Comparison of ENCODE assay signal across 8 cellular contexts in the genomic region with DNA sequence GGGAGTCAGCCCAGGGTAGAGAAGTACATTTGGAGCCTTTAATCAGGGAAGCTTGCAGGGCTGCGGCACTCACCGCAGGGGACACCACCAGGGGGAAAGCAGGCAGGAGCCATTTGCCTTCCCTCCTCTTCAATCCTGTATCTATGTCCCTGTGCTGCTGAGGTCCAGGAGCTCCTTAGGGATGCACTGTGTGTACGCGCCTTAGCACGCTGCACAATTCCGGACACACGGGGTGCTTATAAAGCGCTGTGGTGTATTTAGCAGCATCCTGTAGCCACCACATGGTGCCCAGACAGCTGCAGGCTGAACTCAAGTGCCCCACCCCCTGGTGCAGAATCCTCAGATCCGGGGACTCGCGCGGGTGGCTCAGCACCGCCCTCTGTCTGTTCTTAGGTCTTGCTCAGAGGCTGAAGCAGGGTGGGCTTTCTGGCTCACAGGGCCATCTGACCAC.
DNase-seq lines count a peak whose midpoint lies in the region; ATAC-seq and TF ChIP-seq lines count a peak whose summit lies in the region.

No MANE protein-coding gene starts in this region.

- no peaks in the 10 kb centered on the region for H3K9me3 ChIP-seq in endodermal cell (ENCODE audit: control insufficient read depth, low read length)
- no peaks in the 10 kb centered on the region for H3K9me3 ChIP-seq in neuronal stem cell (replicated peaks in 1 of 2; ENCODE audit: control insufficient read depth in 2 of 2, insufficient read depth in 1 of 2, low read depth in 1 of 2, low read length in 2 of 2)

- WGBS in endodermal cell (ENCODE audit: insufficient coverage in 1 of 2, insufficient read length in 1 of 2), 2 experiments: 37 to 59% methylated on average over 6 to 13 of the region's 13 CpGs
- no CpG with 5 or more reads among the region's 13 CpGs for WGBS in neuronal stem cell (ENCODE audit: extremely low coverage in 2 of 2, insufficient read length in 2 of 2, insufficient replicate concordance in 1 of 2), 2 donors

- H3K4me1 Mint-ChIP-seq in endodermal cell: peaks cover 31% of the 10 kb centered on the region

- H3K4me3 Mint-ChIP-seq in endodermal cell: no peak overlapping the region

- H3K14ac ChIP-seq in neuronal stem cell (ENCODE audit: low read length): no peak overlapping the region

- no peak for ATAC-seq in HG02884 (IDR thresholded peaks at IDR 0.05; ENCODE audit: unreplicated experiment)
- ATAC-seq in HG03139 (IDR thresholded peaks at IDR 0.05; ENCODE audit: unreplicated experiment): no peak

- H4K8ac ChIP-seq in neuronal stem cell (ENCODE audit: low read depth, low read length): no peak overlapping the region

- H2BK5ac ChIP-seq in neuronal stem cell (ENCODE audit: low read length): no peak overlapping the region

- H3K36me3 ChIP-seq in endodermal cell (ENCODE audit: control insufficient read depth, insufficient read depth, low read length) (no peaks in the 10 kb centered on the region), neuronal stem cell (replicated peaks in 1 of 2; ENCODE audit: control insufficient read depth in 2 of 2, insufficient read depth in 2 of 2, low read length in 2 of 2) (no peaks in the 10 kb centered on the region)

- H3K9ac ChIP-seq in endodermal cell (ENCODE audit: extremely low read depth, low read length, poor library complexity, severe bottlenecking) (no peak overlapping the region), neuronal stem cell (ENCODE audit: low read depth, low read length, poor library complexity) (no peak overlapping the region)

- peaks cover 11% of the 10 kb centered on the region for H3K4me1 ChIP-seq in endodermal cell (ENCODE audit: control insufficient read depth, insufficient read depth, low read length)
- peaks cover 1 to 3% of the 10 kb centered on the region in 2 donors for H3K4me1 ChIP-seq in neuronal stem cell (ENCODE audit: control insufficient read depth in 2 of 2, insufficient read depth in 1 of 2, low read depth in 1 of 2, low read length in 2 of 2)

- H3K79me1 ChIP-seq in neuronal stem cell (ENCODE audit: low read depth, low read length): no peaks in the 10 kb centered on the region

- H3K9me3 Mint-ChIP-seq in endodermal cell: no peaks in the 10 kb centered on the region

- H3K27ac ChIP-seq in endodermal cell (ENCODE audit: low read depth, low read length) (no peak overlapping the region), neuronal stem cell (replicated peaks; ENCODE audit: low read length) (no peak overlapping the region)

- H3K27me3 Mint-ChIP-seq in endodermal cell (ENCODE audit: insufficient read depth): no peaks in the 10 kb centered on the region

- H3K36me3 Mint-ChIP-seq in endodermal cell (ENCODE audit: low read depth): no peaks in the 10 kb centered on the region

- H3K4ac ChIP-seq in neuronal stem cell (ENCODE audit: low read length): no peak overlapping the region

- H4K91ac ChIP-seq in neuronal stem cell (ENCODE audit: low read depth, low read length, poor library complexity): no peak overlapping the region

- DNase-seq in ELR (ENCODE audit: low read depth) (peak; percentile 13), NCI-H524 treated with DMSO at 0.1 percent for 48 hours (lab: John Stamatoyannopoulos, UW) (peak; percentile 63), endodermal cell (peak; percentile 93), neuronal stem cell (ENCODE audit: low spot score) (peak; percentile 45), DMS53 treated with DMSO at 0.1 percent for 48 hours (lab: John Stamatoyannopoulos, UW; ENCODE audit: unreplicated experiment) (no peak), inferior parietal cortex (ENCODE audit: extremely low spot score) (no peak)

- H3K4me3 ChIP-seq in endodermal cell (ENCODE audit: low read length): no peak overlapping the region
- no peak overlapping the region for H3K4me3 ChIP-seq in neuronal stem cell (ENCODE audit: low read length in 2 of 2)

- no peak overlapping the region for H2AFZ ChIP-seq in neuronal stem cell (ENCODE audit: low read length)

- peak overlapping the region; percentile 77 for H2BK15ac ChIP-seq in neuronal stem cell (ENCODE audit: low read length)

- peak overlapping the region; percentile 25 for H2AK5ac ChIP-seq in neuronal stem cell (ENCODE audit: low read depth, low read length)

- H3K4me2 ChIP-seq in neuronal stem cell (ENCODE audit: insufficient read depth, low read length, poor library complexity, severe bottlenecking): peak overlapping the region; percentile 43

- H3K23ac ChIP-seq in neuronal stem cell (ENCODE audit: low read depth, low read length, poor library complexity): peak overlapping the region; percentile 18

- H3K27ac Mint-ChIP-seq in endodermal cell: no peak overlapping the region

- TF ChIP-seq CTCF in endodermal cell (conservative IDR thresholded peaks at IDR 0.05): peak; percentile 82

- no peak overlapping the region for H2BK12ac ChIP-seq in neuronal stem cell (ENCODE audit: low read length)

- H2BK120ac ChIP-seq in neuronal stem cell (ENCODE audit: low read depth, low read length): no peak overlapping the region

- peak overlapping the region; percentile 15 for H3K18ac ChIP-seq in neuronal stem cell (ENCODE audit: low read length)

- H3K27me3 ChIP-seq in endodermal cell (ENCODE audit: control insufficient read depth, insufficient read depth, low read length, poor library complexity, severe bottlenecking) (no peaks in the 10 kb centered on the region), neuronal stem cell (ENCODE audit: control insufficient read depth in 3 of 3, insufficient read depth in 3 of 3, low read depth in 1 of 3, low read length in 3 of 3) (no peaks in the 10 kb centered on the region)

Comparison
In these comparisons a context has a peak if more than half of its experiments do, and no peak if none do; other contexts are left out.
1. DNase-seq: peak in ELR (single experiment), NCI-H524 treated with DMSO at 0.1 percent for 48 hours (single experiment), endodermal cell (single experiment) and neuronal stem cell (single experiment); none in DMS53 treated with DMSO at 0.1 percent for 48 hours (single experiment) and inferior parietal cortex (single experiment).